Comparison of ENCODE assay signal across 1 cellular context in genomic region chr11:94196363-94196762, GRCh38.
TF ChIP-seq lines count a peak whose summit lies in the region.

No MANE protein-coding gene starts in this region.

TF ChIP-seq in SK-N-SH, 30 proteins besides CTCF, POLR2A, EP300 and RAD21:
- TF ChIP-seq MXI1 (IDR thresholded peaks at IDR 0.05; ENCODE audit: low read depth, low read length) (no peak), EZH2phosphoT487 (IDR thresholded peaks at IDR 0.05; ENCODE audit: borderline replicate concordance, low read depth) (no peak), TAF1 (IDR thresholded peaks at IDR 0.05; ENCODE audit: borderline replicate concordance, low read depth, low read length) (no peak), TCF12 (IDR thresholded peaks at IDR 0.05) (no peak), FOXJ3 (CRISPR knock-in tag; IDR thresholded peaks at IDR 0.05) (no peak), NFIC (IDR thresholded peaks at IDR 0.05; ENCODE audit: borderline replicate concordance) (no peak), RFX5 (IDR thresholded peaks at IDR 0.05; ENCODE audit: low read length) (no peak), FOSL2 (IDR thresholded peaks at IDR 0.05; ENCODE audit: borderline replicate concordance, low read depth) (no peak), REST (IDR thresholded peaks at IDR 0.05; ENCODE audit: low read depth, low read length) (no peak), ZBTB33 (IDR thresholded peaks at IDR 0.05; ENCODE audit: borderline replicate concordance, low read depth) (no peak)
